In genomic region chr2:119678021-119678656, GRCh38 we compare ENCODE assay signal across 8 cellular contexts. TPM values are rescaled to one million over a fixed set of nuclear protein-coding genes. Genes with fewer than 3 reads are reported as not detected.
DNase-seq lines count a peak whose midpoint lies in the region; ATAC-seq and TF ChIP-seq lines count a peak whose summit lies in the region.

No MANE protein-coding gene starts in this region.

- H3K4me1 Mint-ChIP-seq in endothelial cell (ENCODE audit: unreplicated experiment): peaks cover 25% of the 10 kb centered on the region

- TF ChIP-seq CTCF in endothelial cell (IDR thresholded peaks at IDR 0.05; ENCODE audit: unreplicated experiment): no peak
- TF ChIP-seq CTCF in brain microvascular endothelial cell (IDR thresholded peaks at IDR 0.05; ENCODE audit: low read depth, low read length, missing control alignments): no peak

- H3K36me3 ChIP-seq in stomach smooth muscle (ENCODE audit: control insufficient read depth in 2 of 2, insufficient read depth in 2 of 2, low read length in 2 of 2): peaks cover 3 to 5% of the 10 kb centered on the region in 2 donors
- H3K36me3 ChIP-seq in brain microvascular endothelial cell (replicated peaks): no peaks in the 10 kb centered on the region

- H3K27me3 ChIP-seq in stomach smooth muscle (ENCODE audit: control insufficient read depth in 1 of 2, insufficient read depth in 2 of 2, low read length in 2 of 2): no peaks in the 10 kb centered on the region
- H3K27me3 ChIP-seq in brain microvascular endothelial cell (replicated peaks): no peaks in the 10 kb centered on the region

- H3K9me3 ChIP-seq in stomach smooth muscle (ENCODE audit: control insufficient read depth in 2 of 2, low read length in 2 of 2): no peaks in the 10 kb centered on the region

- no peak overlapping the region for H3K9ac ChIP-seq in stomach smooth muscle (ENCODE audit: low read length in 2 of 2)

- peaks cover 11% of the 10 kb centered on the region for H3K36me3 Mint-ChIP-seq in endothelial cell (ENCODE audit: low read depth, unreplicated experiment)

- H3K4me3 Mint-ChIP-seq in endothelial cell (ENCODE audit: unreplicated experiment): peak overlapping the region; percentile 86

- in situ Hi-C loops in brain microvascular endothelial cell (cut with HindIII; ENCODE audit: low pct_ligation_motif_present, low sequenced_read_pairs): no loop called here

- H3K27me3 Mint-ChIP-seq in endothelial cell (ENCODE audit: unreplicated experiment): peaks cover 10% of the 10 kb centered on the region

- no peak for ATAC-seq in HG03045 (IDR thresholded peaks at IDR 0.05; ENCODE audit: unreplicated experiment)

- peaks cover 24% of the 10 kb centered on the region for H3K4me1 ChIP-seq in stomach smooth muscle (ENCODE audit: control insufficient read depth, insufficient read depth, low read length)

- no peaks in the 10 kb centered on the region for H3K9me3 Mint-ChIP-seq in endothelial cell (ENCODE audit: unreplicated experiment)

- H3K27ac Mint-ChIP-seq in endothelial cell (ENCODE audit: unreplicated experiment): peak overlapping the region; percentile 48

- H3K4me3 ChIP-seq in stomach smooth muscle (ENCODE audit: low read length in 2 of 2): peak overlapping the region in 1 of 2 donors; percentile 90
- H3K4me3 ChIP-seq in brain microvascular endothelial cell (ENCODE audit: low read depth, low read length): no peak overlapping the region

- peak; percentile 56 for DNase-seq in activated T-cell treated with anti-CD3 and anti-CD28 coated beads, Interleukin-2, amount 50 U/mL, for 1 hour
- no peak for DNase-seq in activated T-cell treated with anti-CD3 and anti-CD28 coated beads for 4 hours
- peak in 3 of 5 donors; percentile 20 to 25 (median 24) for DNase-seq in T-helper 1 cell
- DNase-seq in endothelial cell (ENCODE audit: low spot score): no peak
- DNase-seq in AG20443 (ENCODE audit: low spot score): no peak
- DNase-seq in brain microvascular endothelial cell: no peak

- H3K27ac ChIP-seq in stomach smooth muscle (ENCODE audit: low read length): peak overlapping the region; percentile 64
- no peak overlapping the region for H3K27ac ChIP-seq in brain microvascular endothelial cell

RNA-seq across cellular contexts. Expression of gene TMEM177, which starts 0.9 kb away (rescaled TPM):
- 20.9 TPM for total RNA-seq in endothelial cell (ENCODE audit: unreplicated experiment)

Comparison
In these comparisons a context has a peak if more than half of its experiments do, and no peak if none do; other contexts are left out.
1. DNase-seq: peak in activated T-cell treated with anti-CD3 and anti-CD28 coated beads, Interleukin-2, amount 50 U/mL, for 1 hour (single experiment) and T-helper 1 cell (3 of 5); none in activated T-cell treated with anti-CD3 and anti-CD28 coated beads for 4 hours (single experiment), endothelial cell (single experiment), AG20443 (single experiment) and brain microvascular endothelial cell (single experiment).